2 cellular contexts compared by ENCODE assay signal in genomic region chr6:74519172-74519571, GRCh38.
TF ChIP-seq lines count a peak whose summit lies in the region.

No MANE protein-coding gene starts in this region.

TF ChIP-seq in IMR-90, 13 proteins besides CTCF, POLR2A, EP300 and RAD21:
- TF ChIP-seq MAFK (IDR thresholded peaks at IDR 0.05; ENCODE audit: low read depth, low read length): no peak
- TF ChIP-seq FOS (IDR thresholded peaks at IDR 0.05; ENCODE audit: low read depth, low read length): peak; percentile 54; the same call in 1 of the 2 replicates
- TF ChIP-seq RFX5 (IDR thresholded peaks at IDR 0.05; ENCODE audit: low read depth, low read length): no peak
- peak; percentile 80; the same call in 1 of the 2 replicates for TF ChIP-seq CEBPB (IDR thresholded peaks at IDR 0.05; ENCODE audit: low read depth, low read length)
- TF ChIP-seq, protein P1, sequence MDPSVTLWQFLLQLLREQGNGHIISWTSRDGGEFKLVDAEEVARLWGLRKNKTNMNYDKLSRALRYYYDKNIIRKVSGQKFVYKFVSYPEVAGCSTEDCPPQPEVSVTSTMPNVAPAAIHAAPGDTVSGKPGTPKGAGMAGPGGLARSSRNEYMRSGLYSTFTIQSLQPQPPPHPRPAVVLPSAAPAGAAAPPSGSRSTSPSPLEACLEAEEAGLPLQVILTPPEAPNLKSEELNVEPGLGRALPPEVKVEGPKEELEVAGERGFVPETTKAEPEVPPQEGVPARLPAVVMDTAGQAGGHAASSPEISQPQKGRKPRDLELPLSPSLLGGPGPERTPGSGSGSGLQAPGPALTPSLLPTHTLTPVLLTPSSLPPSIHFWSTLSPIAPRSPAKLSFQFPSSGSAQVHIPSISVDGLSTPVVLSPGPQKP (IDR thresholded peaks at IDR 0.05; ENCODE audit: borderline replicate concordance, low read depth, low read length): no peak

TF ChIP-seq in GM12878, 131 proteins besides CTCF, POLR2A, EP300 and RAD21:
- no peak for TF ChIP-seq KAT2A (conservative IDR thresholded peaks at IDR 0.05; ENCODE audit: control insufficient read depth, low read depth, low read length)
- no peak for TF ChIP-seq ZNF24 (IDR thresholded peaks at IDR 0.05)
- TF ChIP-seq, protein P2, sequence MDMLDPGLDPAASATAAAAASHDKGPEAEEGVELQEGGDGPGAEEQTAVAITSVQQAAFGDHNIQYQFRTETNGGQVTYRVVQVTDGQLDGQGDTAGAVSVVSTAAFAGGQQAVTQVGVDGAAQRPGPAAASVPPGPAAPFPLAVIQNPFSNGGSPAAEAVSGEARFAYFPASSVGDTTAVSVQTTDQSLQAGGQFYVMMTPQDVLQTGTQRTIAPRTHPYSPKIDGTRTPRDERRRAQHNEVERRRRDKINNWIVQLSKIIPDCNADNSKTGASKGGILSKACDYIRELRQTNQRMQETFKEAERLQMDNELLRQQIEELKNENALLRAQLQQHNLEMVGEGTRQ (IDR thresholded peaks at IDR 0.05; ENCODE audit: borderline replicate concordance, low read depth, low read length): no peak
- TF ChIP-seq STAT3 (IDR thresholded peaks at IDR 0.05; ENCODE audit: low read depth, low read length): no peak
- TF ChIP-seq, protein P3, sequence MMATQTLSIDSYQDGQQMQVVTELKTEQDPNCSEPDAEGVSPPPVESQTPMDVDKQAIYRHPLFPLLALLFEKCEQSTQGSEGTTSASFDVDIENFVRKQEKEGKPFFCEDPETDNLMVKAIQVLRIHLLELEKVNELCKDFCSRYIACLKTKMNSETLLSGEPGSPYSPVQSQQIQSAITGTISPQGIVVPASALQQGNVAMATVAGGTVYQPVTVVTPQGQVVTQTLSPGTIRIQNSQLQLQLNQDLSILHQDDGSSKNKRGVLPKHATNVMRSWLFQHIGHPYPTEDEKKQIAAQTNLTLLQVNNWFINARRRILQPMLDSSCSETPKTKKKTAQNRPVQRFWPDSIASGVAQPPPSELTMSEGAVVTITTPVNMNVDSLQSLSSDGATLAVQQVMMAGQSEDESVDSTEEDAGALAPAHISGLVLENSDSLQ (IDR thresholded peaks at IDR 0.05): no peak
- TF ChIP-seq, protein P4, sequence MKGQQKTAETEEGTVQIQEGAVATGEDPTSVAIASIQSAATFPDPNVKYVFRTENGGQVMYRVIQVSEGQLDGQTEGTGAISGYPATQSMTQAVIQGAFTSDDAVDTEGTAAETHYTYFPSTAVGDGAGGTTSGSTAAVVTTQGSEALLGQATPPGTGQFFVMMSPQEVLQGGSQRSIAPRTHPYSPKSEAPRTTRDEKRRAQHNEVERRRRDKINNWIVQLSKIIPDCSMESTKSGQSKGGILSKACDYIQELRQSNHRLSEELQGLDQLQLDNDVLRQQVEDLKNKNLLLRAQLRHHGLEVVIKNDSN (IDR thresholded peaks at IDR 0.05; ENCODE audit: borderline replicate concordance, extremely low read length, insufficient read depth, low read depth, low read length): no peak
- TF ChIP-seq POU2F2 (IDR thresholded peaks at IDR 0.05; ENCODE audit: borderline replicate concordance, low read depth, low read length): no peak
- no peak for TF ChIP-seq EZH2 (IDR thresholded peaks at IDR 0.05; ENCODE audit: borderline replicate concordance, control insufficient read depth, low read depth, low read length)
- no peak for TF ChIP-seq ZBTB33 (IDR thresholded peaks at IDR 0.05)
- TF ChIP-seq, protein P5, sequence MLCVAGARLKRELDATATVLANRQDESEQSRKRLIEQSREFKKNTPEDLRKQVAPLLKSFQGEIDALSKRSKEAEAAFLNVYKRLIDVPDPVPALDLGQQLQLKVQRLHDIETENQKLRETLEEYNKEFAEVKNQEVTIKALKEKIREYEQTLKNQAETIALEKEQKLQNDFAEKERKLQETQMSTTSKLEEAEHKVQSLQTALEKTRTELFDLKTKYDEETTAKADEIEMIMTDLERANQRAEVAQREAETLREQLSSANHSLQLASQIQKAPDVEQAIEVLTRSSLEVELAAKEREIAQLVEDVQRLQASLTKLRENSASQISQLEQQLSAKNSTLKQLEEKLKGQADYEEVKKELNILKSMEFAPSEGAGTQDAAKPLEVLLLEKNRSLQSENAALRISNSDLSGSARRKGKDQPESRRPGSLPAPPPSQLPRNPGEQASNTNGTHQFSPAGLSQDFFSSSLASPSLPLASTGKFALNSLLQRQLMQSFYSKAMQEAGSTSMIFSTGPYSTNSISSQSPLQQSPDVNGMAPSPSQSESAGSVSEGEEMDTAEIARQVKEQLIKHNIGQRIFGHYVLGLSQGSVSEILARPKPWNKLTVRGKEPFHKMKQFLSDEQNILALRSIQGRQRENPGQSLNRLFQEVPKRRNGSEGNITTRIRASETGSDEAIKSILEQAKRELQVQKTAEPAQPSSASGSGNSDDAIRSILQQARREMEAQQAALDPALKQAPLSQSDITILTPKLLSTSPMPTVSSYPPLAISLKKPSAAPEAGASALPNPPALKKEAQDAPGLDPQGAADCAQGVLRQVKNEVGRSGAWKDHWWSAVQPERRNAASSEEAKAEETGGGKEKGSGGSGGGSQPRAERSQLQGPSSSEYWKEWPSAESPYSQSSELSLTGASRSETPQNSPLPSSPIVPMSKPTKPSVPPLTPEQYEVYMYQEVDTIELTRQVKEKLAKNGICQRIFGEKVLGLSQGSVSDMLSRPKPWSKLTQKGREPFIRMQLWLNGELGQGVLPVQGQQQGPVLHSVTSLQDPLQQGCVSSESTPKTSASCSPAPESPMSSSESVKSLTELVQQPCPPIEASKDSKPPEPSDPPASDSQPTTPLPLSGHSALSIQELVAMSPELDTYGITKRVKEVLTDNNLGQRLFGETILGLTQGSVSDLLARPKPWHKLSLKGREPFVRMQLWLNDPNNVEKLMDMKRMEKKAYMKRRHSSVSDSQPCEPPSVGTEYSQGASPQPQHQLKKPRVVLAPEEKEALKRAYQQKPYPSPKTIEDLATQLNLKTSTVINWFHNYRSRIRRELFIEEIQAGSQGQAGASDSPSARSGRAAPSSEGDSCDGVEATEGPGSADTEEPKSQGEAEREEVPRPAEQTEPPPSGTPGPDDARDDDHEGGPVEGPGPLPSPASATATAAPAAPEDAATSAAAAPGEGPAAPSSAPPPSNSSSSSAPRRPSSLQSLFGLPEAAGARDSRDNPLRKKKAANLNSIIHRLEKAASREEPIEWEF (IDR thresholded peaks at IDR 0.05; ENCODE audit: insufficient replicate concordance, low read depth, low read length): no peak
- no peak for TF ChIP-seq BACH1 (IDR thresholded peaks at IDR 0.05; ENCODE audit: borderline replicate concordance)
- no peak for TF ChIP-seq ZNF384 (IDR thresholded peaks at IDR 0.05; ENCODE audit: borderline replicate concordance, low read depth, low read length)
